17 cellular contexts compared by ENCODE assay signal in the genomic region with DNA sequence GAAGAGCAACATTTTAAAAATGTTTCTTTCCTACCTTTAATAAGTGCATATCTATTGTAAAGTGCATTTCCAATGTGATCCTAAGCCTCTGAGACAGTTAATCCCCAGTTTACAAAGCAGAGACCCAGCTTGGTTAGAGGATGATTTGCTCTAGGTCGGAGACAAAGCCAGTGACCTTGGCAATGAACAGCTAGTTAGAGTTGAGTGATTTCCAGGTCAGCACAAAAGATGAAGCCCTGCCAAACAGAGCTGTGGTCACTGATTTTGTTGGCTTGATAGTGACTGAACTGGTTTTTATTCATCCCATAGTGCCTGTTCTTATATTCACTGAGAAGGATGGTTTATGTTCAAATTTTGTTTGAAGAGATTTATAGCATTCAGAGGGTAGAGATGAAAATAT.
"Had no signal": no experiment of that assay in that cellular context is flagged by ENCODE, and none has a peak within 500 bp of the region (broad histone marks: within the 10 kb centered on the region; RNA-seq: fewer than 3 reads in every experiment).

No MANE protein-coding gene starts in this region.

- DNase-seq: activated CD4-positive, alpha-beta T cell treated with anti-CD3 and anti-CD28 coated beads, Interleukin-2, amount 50 U/mL, for 1 hour; activated naive CD4-positive, alpha-beta T cell; activated naive CD8-positive, alpha-beta T cell treated with anti-CD3 and anti-CD28 coated beads, Interleukin-2, amount 10 ng/mL, durations not matched to agents 7 days and 5 days; brain microvascular endothelial cell; effector memory CD4-positive, alpha-beta T cell; foreskin melanocyte; kidney glomerular epithelial cell; nephron progenitor cell; psoas muscle; stimulated activated CD4-positive, alpha-beta T cell treated with anti-CD3 and anti-CD28 coated beads, Interleukin-1b, Interleukin-23, amount 100 ng/mL, for 48 hours had no signal

- H3K4me3 ChIP-seq: lung, psoas muscle had no signal

- FAIRE-seq: urothelium cell line had no signal

- H3K9me3 Mint-ChIP-seq: activated naive CD8-positive, alpha-beta T cell treated with anti-CD3 and anti-CD28 coated beads, Interleukin-2, amount 10 ng/mL, durations not matched to agents 7 days and 5 days; activated T-helper 1 cell treated with anti-CD3 and anti-CD28 coated beads, Interleukin-12 subunit alpha, Interleukin-12 subunit beta, Interleukin-2, Interleukin-4 antibody, amounts not matched to agents 30 ng/mL and 10 ng/mL and 1 ng/mL, durations not matched to agents 14 hours and 24 hours and 36 hours; central memory CD8-positive, alpha-beta T cell; stimulated activated effector memory CD8-positive, alpha-beta T cell treated with anti-CD3 and anti-CD28 coated beads, Interleukin-12 subunit alpha, Interleukin-12 subunit beta, amount 100 ng/mL, for 72 hours had no signal

- H3K36me3 ChIP-seq: brain microvascular endothelial cell had no signal

- H3K4me1 ChIP-seq: psoas muscle had no signal

- H3K27ac Mint-ChIP-seq: activated naive CD8-positive, alpha-beta T cell treated with anti-CD3 and anti-CD28 coated beads, Interleukin-2, amount 10 ng/mL, durations not matched to agents 7 days and 5 days; activated T-helper 1 cell treated with anti-CD3 and anti-CD28 coated beads, Interleukin-12 subunit alpha, Interleukin-12 subunit beta, Interleukin-2, Interleukin-4 antibody, amounts not matched to agents 30 ng/mL and 10 ng/mL and 1 ng/mL, durations not matched to agents 14 hours and 24 hours and 36 hours; mesothelial cell of epicardium; nephron progenitor cell; stimulated activated effector memory CD8-positive, alpha-beta T cell treated with anti-CD3 and anti-CD28 coated beads, Interleukin-12 subunit alpha, Interleukin-12 subunit beta, amount 100 ng/mL, for 72 hours had no signal

- H3K27ac ChIP-seq: brain microvascular endothelial cell, psoas muscle had no signal

- ATAC-seq: activated CD4-positive, CD25-positive, alpha-beta regulatory T cell treated with anti-CD3 and anti-CD28 coated beads, Interleukin-2, amount 50 U/mL, for 24 hours; psoas muscle; stimulated activated effector memory CD8-positive, alpha-beta T cell treated with anti-CD3 and anti-CD28 coated beads, Interleukin-12 subunit alpha, Interleukin-12 subunit beta, amount 100 ng/mL, for 72 hours had no signal

- H3K9me3 ChIP-seq: psoas muscle had no signal

- H3K4me1 Mint-ChIP-seq: activated naive CD8-positive, alpha-beta T cell treated with anti-CD3 and anti-CD28 coated beads, Interleukin-2, amount 10 ng/mL, durations not matched to agents 7 days and 5 days; central memory CD8-positive, alpha-beta T cell; mesothelial cell of epicardium; stimulated activated effector memory CD8-positive, alpha-beta T cell treated with anti-CD3 and anti-CD28 coated beads, Interleukin-12 subunit alpha, Interleukin-12 subunit beta, amount 100 ng/mL, for 72 hours had no signal

- H3K36me3 Mint-ChIP-seq: activated naive CD8-positive, alpha-beta T cell treated with anti-CD3 and anti-CD28 coated beads, Interleukin-2, amount 10 ng/mL, durations not matched to agents 7 days and 5 days; mesothelial cell of epicardium; stimulated activated effector memory CD8-positive, alpha-beta T cell treated with anti-CD3 and anti-CD28 coated beads, Interleukin-12 subunit alpha, Interleukin-12 subunit beta, amount 100 ng/mL, for 72 hours had no signal

- H3K4me3 Mint-ChIP-seq: activated naive CD8-positive, alpha-beta T cell treated with anti-CD3 and anti-CD28 coated beads, Interleukin-2, amount 10 ng/mL, durations not matched to agents 7 days and 5 days; activated T-helper 1 cell treated with anti-CD3 and anti-CD28 coated beads, Interleukin-12 subunit alpha, Interleukin-12 subunit beta, Interleukin-2, Interleukin-4 antibody, amounts not matched to agents 30 ng/mL and 10 ng/mL and 1 ng/mL, durations not matched to agents 14 hours and 24 hours and 36 hours; central memory CD8-positive, alpha-beta T cell; mesothelial cell of epicardium; nephron progenitor cell; stimulated activated effector memory CD8-positive, alpha-beta T cell treated with anti-CD3 and anti-CD28 coated beads, Interleukin-12 subunit alpha, Interleukin-12 subunit beta, amount 100 ng/mL, for 72 hours had no signal
